ENCODE assay signal across 1 cellular context in the genomic region with DNA sequence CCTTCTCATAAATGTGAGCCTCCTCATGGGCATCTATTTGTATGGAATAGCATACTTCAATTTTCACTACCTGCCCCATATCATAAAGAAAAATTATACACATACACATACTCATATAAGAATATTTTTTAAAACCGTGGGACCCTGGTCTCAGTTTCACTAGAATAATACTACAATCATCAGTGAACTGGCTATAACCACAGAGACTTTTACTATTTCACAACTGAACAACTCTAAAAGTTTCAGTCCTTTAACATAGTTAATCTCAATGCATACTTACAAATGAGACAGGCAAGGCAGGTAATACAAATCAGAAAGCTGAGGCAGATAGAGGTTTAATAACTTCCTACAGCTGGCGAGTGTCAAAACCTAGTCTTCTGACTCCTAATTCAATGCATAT.
TF ChIP-seq lines count a peak whose summit lies in the region.

No MANE protein-coding gene starts in this region.

TF ChIP-seq in K562, 482 proteins besides CTCF, POLR2A, EP300 and RAD21 (continued from another document):
- no peak for TF ChIP-seq MED1 (CRISPR knock-in tag; IDR thresholded peaks at IDR 0.05; ENCODE audit: borderline replicate concordance)
- TF ChIP-seq ZNF24 (IDR thresholded peaks at IDR 0.05): no peak
- TF ChIP-seq HOXB6 (CRISPR knock-in tag; IDR thresholded peaks at IDR 0.05; ENCODE audit: borderline replicate concordance): no peak
